ENCODE assay signal across 8 cellular contexts in genomic region chr4:41214158-41215146, GRCh38. TPM values are rescaled to one million over a fixed set of nuclear protein-coding genes. Genes with fewer than 3 reads are reported as not detected.
DNase-seq lines count a peak whose midpoint lies in the region; ATAC-seq lines count a peak whose summit lies in the region.

TSS of gene APBB2 (minus strand) at chr4:41214542. CDS start at chr4:41033254, 181,288 bp downstream.

- POLR2A ChIA-PET in CD8-positive, alpha-beta memory T cell (lab: Charles Lee): no interaction called here

- peaks cover 0 to 5% (median 0%) of the 10 kb centered on the region in 3 donors for H3K36me3 Mint-ChIP-seq in CD8-positive, alpha-beta memory T cell
- H3K36me3 Mint-ChIP-seq in stimulated activated memory B cell treated with anti-CD40 and anti-IgM and Interleukin-4, amounts not matched to agents 10 μg/mL and 1 μg/mL and 100 μg/mL, for 72 hours: no peaks in the 10 kb centered on the region

- no peaks in the 10 kb centered on the region for H3K9me3 ChIP-seq in CD8-positive, alpha-beta memory T cell (ENCODE audit: low read length)
- H3K9me3 ChIP-seq in mesodermal cell (ENCODE audit: control insufficient read depth, low read length): no peaks in the 10 kb centered on the region

- peaks cover 0 to 8% (median 2%) of the 10 kb centered on the region in 5 donors for H3K9me3 Mint-ChIP-seq in CD8-positive, alpha-beta memory T cell
- peaks cover 1% of the 10 kb centered on the region for H3K9me3 Mint-ChIP-seq in stimulated activated memory B cell treated with anti-CD40 and anti-IgM and Interleukin-4, amounts not matched to agents 10 μg/mL and 1 μg/mL and 100 μg/mL, for 72 hours

- peak within 1 kb of the TSS in 5 of 7 donors; percentile 48 to 63 (median 57) for H3K4me3 Mint-ChIP-seq in CD8-positive, alpha-beta memory T cell
- peak within 1 kb of the TSS; percentile 71 for H3K4me3 Mint-ChIP-seq in stimulated activated memory B cell treated with anti-CD40 and anti-IgM and Interleukin-4, amounts not matched to agents 10 μg/mL and 1 μg/mL and 100 μg/mL, for 72 hours

- no peak within 1 kb of the TSS for H3K4me3 ChIP-seq in CD8-positive, alpha-beta memory T cell (ENCODE audit: low read length)
- H3K4me3 ChIP-seq in mesodermal cell (ENCODE audit: extremely low read depth, insufficient read depth, low read length, poor library complexity, severe bottlenecking): peak within 1 kb of the TSS; percentile 76

- peaks cover 11% of the 10 kb centered on the region for H3K27me3 ChIP-seq in CD8-positive, alpha-beta memory T cell (ENCODE audit: insufficient read depth, low read length, poor library complexity, severe bottlenecking)

- WGBS in mesodermal cell (ENCODE audit: insufficient coverage in 2 of 2), 2 experiments: 1 to 3% methylated on average over 56 to 60 of the region's 75 CpGs

- H3K27ac ChIP-seq in CD8-positive, alpha-beta memory T cell (ENCODE audit: low read depth, low read length): no peak within 1 kb of the TSS
- H3K27ac ChIP-seq in mesodermal cell (ENCODE audit: low read depth, low read length, severe bottlenecking): peak within 1 kb of the TSS; percentile 65

- H3K27ac Mint-ChIP-seq in CD8-positive, alpha-beta memory T cell: no peak within 1 kb of the TSS
- H3K27ac Mint-ChIP-seq in stimulated activated memory B cell treated with anti-CD40 and anti-IgM and Interleukin-4, amounts not matched to agents 10 μg/mL and 1 μg/mL and 100 μg/mL, for 72 hours: no peak within 1 kb of the TSS

- H3K4me1 ChIP-seq in CD8-positive, alpha-beta memory T cell (ENCODE audit: insufficient read depth, low read length): no peaks in the 10 kb centered on the region
- H3K4me1 ChIP-seq in mesodermal cell (ENCODE audit: control insufficient read depth, insufficient read depth, low read length, poor library complexity, severe bottlenecking): peaks cover 6% of the 10 kb centered on the region

- H3K4me1 Mint-ChIP-seq in CD8-positive, alpha-beta memory T cell: peaks cover 15 to 33% (median 29%) of the 10 kb centered on the region in 3 donors
- H3K4me1 Mint-ChIP-seq in stimulated activated memory B cell treated with anti-CD40 and anti-IgM and Interleukin-4, amounts not matched to agents 10 μg/mL and 1 μg/mL and 100 μg/mL, for 72 hours: peaks cover 18% of the 10 kb centered on the region

- CTCF ChIA-PET in CD8-positive, alpha-beta memory T cell (lab: Charles Lee): no interaction called here

- peaks cover 47 to 59% of the 10 kb centered on the region in 2 donors for H3K27me3 Mint-ChIP-seq in CD8-positive, alpha-beta memory T cell
- peaks cover 69% of the 10 kb centered on the region for H3K27me3 Mint-ChIP-seq in stimulated activated memory B cell treated with anti-CD40 and anti-IgM and Interleukin-4, amounts not matched to agents 10 μg/mL and 1 μg/mL and 100 μg/mL, for 72 hours

- no peaks in the 10 kb centered on the region for H3K36me3 ChIP-seq in CD8-positive, alpha-beta memory T cell (ENCODE audit: insufficient read depth, low read length)
- H3K36me3 ChIP-seq in mesodermal cell (ENCODE audit: control insufficient read depth, insufficient read depth, low read length): no peaks in the 10 kb centered on the region

- DNase-seq in CD8-positive, alpha-beta memory T cell: peak in 1 of 5 donors; percentile 9
- DNase-seq in NCI-H446 treated with DMSO at 0.1 percent for 48 hours (lab: John Stamatoyannopoulos, UW) (peak; percentile 72), epidermal melanocyte (ENCODE audit: insufficient read length, low spot score) (peak; percentile 90)
- peak; percentile 63 to 70 for DNase-seq in activated CD4-positive, alpha-beta T cell treated with anti-CD3 and anti-CD28 coated beads, Interleukin-2, amount 50 U/mL, for 48 hours

- ATAC-seq in GM19324 (IDR thresholded peaks at IDR 0.05; ENCODE audit: low FRiP score, unreplicated experiment): peak; percentile 60
- ATAC-seq in HG03439 (IDR thresholded peaks at IDR 0.05; ENCODE audit: unreplicated experiment): peak; percentile 63
- ATAC-seq in stimulated activated memory B cell treated with anti-CD40 and anti-IgM and Interleukin-4, amounts not matched to agents 10 μg/mL and 1 μg/mL and 100 μg/mL, for 72 hours: peak; percentile 59

RNA-seq across cellular contexts. Expression of gene APBB2, which starts in this region (rescaled TPM):
- 1 to 10 TPM in 1 of 2 experiments, under 1 TPM in 1; 0.86 to 1.1 TPM for total RNA-seq in CD8-positive, alpha-beta memory T cell
- not detected for polyA plus RNA-seq in CD8-positive, alpha-beta memory T cell
- polyA plus RNA-seq in mesodermal cell (2013, experiment 1 of 2): 28.5 TPM
- polyA plus RNA-seq in mesodermal cell (2013, experiment 2 of 2): 27.2 TPM
